Comparison of ENCODE assay signal across 2 cellular contexts in the genomic region with DNA sequence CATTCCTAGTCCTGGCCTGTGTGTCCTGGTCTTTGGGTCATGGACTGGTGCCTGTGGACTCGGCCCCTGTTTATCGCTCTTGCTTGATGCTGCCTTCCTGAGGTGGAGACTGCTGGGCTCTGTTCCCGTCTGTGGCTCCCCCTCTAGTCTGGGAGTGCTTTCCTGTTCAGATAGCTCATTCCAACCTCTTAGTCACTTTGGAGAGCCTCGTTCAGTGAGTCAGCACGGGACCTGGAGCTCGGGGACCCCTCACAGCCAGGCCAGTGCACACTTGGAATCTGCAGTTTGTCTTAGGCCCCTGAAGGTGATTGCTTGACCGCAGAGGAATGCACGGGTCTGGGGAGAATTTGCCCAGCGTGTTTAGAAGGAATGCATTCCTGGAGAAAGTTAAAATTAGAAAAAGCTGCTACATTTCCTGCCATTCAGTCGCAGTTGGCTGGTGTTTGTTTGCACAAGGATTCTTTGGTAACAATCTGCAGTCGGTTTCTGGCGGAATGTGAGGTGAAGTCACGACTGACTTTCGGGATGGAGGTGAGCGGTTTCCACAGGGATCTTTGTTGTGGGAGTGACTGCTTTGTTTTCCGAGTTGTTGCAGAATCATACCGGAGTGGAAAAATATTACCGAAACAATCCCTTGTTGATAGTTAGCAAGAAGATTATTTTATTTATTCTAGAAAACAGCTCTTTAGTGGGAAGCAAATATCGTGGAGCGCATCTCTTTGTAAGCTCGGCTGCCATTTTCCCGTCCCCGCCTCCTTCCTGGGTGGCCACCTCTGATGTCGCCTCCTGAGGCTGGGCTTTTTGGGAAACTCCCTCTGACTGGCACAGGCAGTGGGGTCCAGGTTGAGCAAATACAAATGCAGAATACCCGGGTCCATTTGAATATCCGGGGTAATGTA.
A peak's percentile ranks its signal among the peaks of the same experiment; 100 is the strongest.
TF ChIP-seq lines count a peak whose summit lies in the region.

No MANE protein-coding gene starts in this region.

TF ChIP-seq in A549, 52 proteins besides CTCF, POLR2A, EP300 and RAD21 (continued from another document and continues in another):
- TF ChIP-seq PHF8 (IDR thresholded peaks at IDR 0.05; ENCODE audit: borderline replicate concordance, low read depth) (no peak; the same call in 1 of the 2 replicates), HEYL (CRISPR knock-in tag; IDR thresholded peaks at IDR 0.05) (no peak), RCOR1 (IDR thresholded peaks at IDR 0.05; ENCODE audit: low read depth, low read length) (no peak), BHLHE40 (IDR thresholded peaks at IDR 0.05; ENCODE audit: low read depth, low read length) (peak; percentile 81), RNF2 (IDR thresholded peaks at IDR 0.05; ENCODE audit: borderline replicate concordance, low read depth) (no peak), ZNF302 (CRISPR knock-in tag; IDR thresholded peaks at IDR 0.05) (no peak), RARB (CRISPR knock-in tag; IDR thresholded peaks at IDR 0.05) (no peak), JUN (IDR thresholded peaks at IDR 0.05) (peak; percentile 84 to 96; a peak in 4 of 5 replicates), ZFP36 (IDR thresholded peaks at IDR 0.05; ENCODE audit: borderline replicate concordance, partially characterized antibody) (no peak), FOSL2 (IDR thresholded peaks at IDR 0.05) (peak; percentile 47; the same call in 1 of the 2 replicates), FOSL2 (CRISPR knock-in tag; IDR thresholded peaks at IDR 0.05) (peak; percentile 95), ZSCAN20 (CRISPR knock-in tag; IDR thresholded peaks at IDR 0.05) (no peak), HDAC2 (IDR thresholded peaks at IDR 0.05) (no peak), SREBF2 (IDR thresholded peaks at IDR 0.05) (no peak), NPAS2 (CRISPR knock-in tag; IDR thresholded peaks at IDR 0.05; ENCODE audit: borderline replicate concordance) (no peak), HOXB5 (CRISPR knock-in tag; IDR thresholded peaks at IDR 0.05) (no peak), FOXS1 (CRISPR knock-in tag; IDR thresholded peaks at IDR 0.05) (no peak), JUNB (IDR thresholded peaks at IDR 0.05) (peak; percentile 89), CHD2 (IDR thresholded peaks at IDR 0.05; ENCODE audit: low read length, partially characterized antibody) (no peak), CBX2 (IDR thresholded peaks at IDR 0.05; ENCODE audit: borderline replicate concordance, low read depth) (no peak), MYC (IDR thresholded peaks at IDR 0.05; ENCODE audit: borderline replicate concordance, low read length) (no peak), GATA3 (IDR thresholded peaks at IDR 0.05; ENCODE audit: borderline replicate concordance) (peak; percentile 90), CBX8 (IDR thresholded peaks at IDR 0.05) (no peak), EHF (CRISPR knock-in tag; IDR thresholded peaks at IDR 0.05) (no peak), TP53 (CRISPR knock-in tag; IDR thresholded peaks at IDR 0.05) (no peak), FOSB (CRISPR knock-in tag; IDR thresholded peaks at IDR 0.05) (no peak)
- TF ChIP-seq, protein P1, sequence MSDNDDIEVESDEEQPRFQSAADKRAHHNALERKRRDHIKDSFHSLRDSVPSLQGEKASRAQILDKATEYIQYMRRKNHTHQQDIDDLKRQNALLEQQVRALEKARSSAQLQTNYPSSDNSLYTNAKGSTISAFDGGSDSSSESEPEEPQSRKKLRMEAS (IDR thresholded peaks at IDR 0.05) = peak; percentile 80
- TF ChIP-seq, protein P2, sequence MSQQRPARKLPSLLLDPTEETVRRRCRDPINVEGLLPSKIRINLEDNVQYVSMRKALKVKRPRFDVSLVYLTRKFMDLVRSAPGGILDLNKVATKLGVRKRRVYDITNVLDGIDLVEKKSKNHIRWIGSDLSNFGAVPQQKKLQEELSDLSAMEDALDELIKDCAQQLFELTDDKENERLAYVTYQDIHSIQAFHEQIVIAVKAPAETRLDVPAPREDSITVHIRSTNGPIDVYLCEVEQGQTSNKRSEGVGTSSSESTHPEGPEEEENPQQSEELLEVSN (IDR thresholded peaks at IDR 0.05; ENCODE audit: borderline replicate concordance, low read depth) = no peak
- TF ChIP-seq, protein P3, sequence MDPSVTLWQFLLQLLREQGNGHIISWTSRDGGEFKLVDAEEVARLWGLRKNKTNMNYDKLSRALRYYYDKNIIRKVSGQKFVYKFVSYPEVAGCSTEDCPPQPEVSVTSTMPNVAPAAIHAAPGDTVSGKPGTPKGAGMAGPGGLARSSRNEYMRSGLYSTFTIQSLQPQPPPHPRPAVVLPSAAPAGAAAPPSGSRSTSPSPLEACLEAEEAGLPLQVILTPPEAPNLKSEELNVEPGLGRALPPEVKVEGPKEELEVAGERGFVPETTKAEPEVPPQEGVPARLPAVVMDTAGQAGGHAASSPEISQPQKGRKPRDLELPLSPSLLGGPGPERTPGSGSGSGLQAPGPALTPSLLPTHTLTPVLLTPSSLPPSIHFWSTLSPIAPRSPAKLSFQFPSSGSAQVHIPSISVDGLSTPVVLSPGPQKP (IDR thresholded peaks at IDR 0.05; ENCODE audit: low read depth, low read length) = no peak
- TF ChIP-seq, protein P4, sequence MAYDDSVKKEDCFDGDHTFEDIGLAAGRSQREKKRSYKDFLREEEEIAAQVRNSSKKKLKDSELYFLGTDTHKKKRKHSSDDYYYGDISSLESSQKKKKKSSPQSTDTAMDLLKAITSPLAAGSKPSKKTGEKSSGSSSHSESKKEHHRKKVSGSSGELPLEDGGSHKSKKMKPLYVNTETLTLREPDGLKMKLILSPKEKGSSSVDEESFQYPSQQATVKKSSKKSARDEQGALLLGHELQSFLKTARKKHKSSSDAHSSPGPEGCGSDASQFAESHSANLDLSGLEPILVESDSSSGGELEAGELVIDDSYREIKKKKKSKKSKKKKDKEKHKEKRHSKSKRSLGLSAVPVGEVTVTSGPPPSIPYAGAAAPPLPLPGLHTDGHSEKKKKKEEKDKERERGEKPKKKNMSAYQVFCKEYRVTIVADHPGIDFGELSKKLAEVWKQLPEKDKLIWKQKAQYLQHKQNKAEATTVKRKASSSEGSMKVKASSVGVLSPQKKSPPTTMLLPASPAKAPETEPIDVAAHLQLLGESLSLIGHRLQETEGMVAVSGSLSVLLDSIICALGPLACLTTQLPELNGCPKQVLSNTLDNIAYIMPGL (CRISPR knock-in tag; IDR thresholded peaks at IDR 0.05; ENCODE audit: borderline replicate concordance) = no peak
- TF ChIP-seq, protein P5, sequence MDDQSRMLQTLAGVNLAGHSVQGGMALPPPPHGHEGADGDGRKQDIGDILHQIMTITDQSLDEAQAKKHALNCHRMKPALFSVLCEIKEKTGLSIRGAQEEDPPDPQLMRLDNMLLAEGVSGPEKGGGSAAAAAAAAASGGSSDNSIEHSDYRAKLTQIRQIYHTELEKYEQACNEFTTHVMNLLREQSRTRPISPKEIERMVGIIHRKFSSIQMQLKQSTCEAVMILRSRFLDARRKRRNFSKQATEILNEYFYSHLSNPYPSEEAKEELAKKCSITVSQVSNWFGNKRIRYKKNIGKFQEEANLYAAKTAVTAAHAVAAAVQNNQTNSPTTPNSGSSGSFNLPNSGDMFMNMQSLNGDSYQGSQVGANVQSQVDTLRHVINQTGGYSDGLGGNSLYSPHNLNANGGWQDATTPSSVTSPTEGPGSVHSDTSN (IDR thresholded peaks at IDR 0.05) = peak; percentile 53; the same call in 1 of the 2 replicates

TF ChIP-seq in Ishikawa, 13 proteins besides CTCF, POLR2A, EP300 and RAD21 (continued from another document):
- TF ChIP-seq, protein P6, sequence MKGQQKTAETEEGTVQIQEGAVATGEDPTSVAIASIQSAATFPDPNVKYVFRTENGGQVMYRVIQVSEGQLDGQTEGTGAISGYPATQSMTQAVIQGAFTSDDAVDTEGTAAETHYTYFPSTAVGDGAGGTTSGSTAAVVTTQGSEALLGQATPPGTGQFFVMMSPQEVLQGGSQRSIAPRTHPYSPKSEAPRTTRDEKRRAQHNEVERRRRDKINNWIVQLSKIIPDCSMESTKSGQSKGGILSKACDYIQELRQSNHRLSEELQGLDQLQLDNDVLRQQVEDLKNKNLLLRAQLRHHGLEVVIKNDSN (IDR thresholded peaks at IDR 0.05) = peak; percentile 12; the same call in 1 of the 2 replicates
- TF ChIP-seq, protein P1 (IDR thresholded peaks at IDR 0.05) = peak; percentile 60
- peak; percentile 63 for TF ChIP-seq YY1 (IDR thresholded peaks at IDR 0.05; ENCODE audit: low read depth)
- TF ChIP-seq FOXM1 (IDR thresholded peaks at IDR 0.05; ENCODE audit: borderline replicate concordance, low read depth) = peak; percentile 97
- TF ChIP-seq ZBTB7A (IDR thresholded peaks at IDR 0.05; ENCODE audit: low read depth) = 0 out of 2 replicates have a peak, but pooled peaks have one; percentile 82
- 0 out of 2 replicates have a peak, but pooled peaks have one; percentile 71 for TF ChIP-seq CEBPB (IDR thresholded peaks at IDR 0.05)
